ENCODE assay signal across 12 cellular contexts in genomic region chrX:80648023-80648422, GRCh38.
DNase-seq lines count a peak whose midpoint lies in the region; ATAC-seq and TF ChIP-seq lines count a peak whose summit lies in the region.
"Had no signal": no experiment of that assay in that cellular context is flagged by ENCODE, and none has a peak within 500 bp of the region (broad histone marks: within the 10 kb centered on the region; RNA-seq: fewer than 3 reads in every experiment).

No MANE protein-coding gene starts in this region.

- no peak for TF ChIP-seq POLR2A in spleen (IDR thresholded peaks at IDR 0.05)

- H3K4me1 ChIP-seq in cardiac muscle cell (ENCODE audit: low read depth) (peaks cover 6% of the 10 kb centered on the region), left ventricle myocardium inferior (no peaks in the 10 kb centered on the region), RWPE2 (ENCODE audit: insufficient read depth, poor library complexity, severe bottlenecking) (no peaks in the 10 kb centered on the region), spleen (no peaks in the 10 kb centered on the region)
- no peaks in the 10 kb centered on the region for H3K4me1 ChIP-seq in effector memory CD4-positive, alpha-beta T cell (ENCODE audit: control insufficient read depth, insufficient read depth, low read length, poor library complexity, severe bottlenecking)
- H3K4me1 ChIP-seq in CD8-positive, alpha-beta memory T cell (ENCODE audit: insufficient read depth, low read length): no peaks in the 10 kb centered on the region
- H3K4me1 ChIP-seq: parathyroid adenoma had no signal

- POLR2A ChIA-PET in CD8-positive, alpha-beta memory T cell (lab: Charles Lee): no interaction called here

- no peak overlapping the region for H3K4me3 Mint-ChIP-seq in CD8-positive, alpha-beta memory T cell
- H3K4me3 Mint-ChIP-seq: stimulated activated naive CD8-positive, alpha-beta T cell treated with anti-CD3 and anti-CD28 coated beads, Interleukin-15, Interleukin-2, amounts not matched to agents 100 ng/mL and 50 ng/mL, for 24 hours had no signal

- no peaks in the 10 kb centered on the region for H3K9me3 ChIP-seq in cardiac muscle cell (ENCODE audit: low read depth)
- peaks cover 3% of the 10 kb centered on the region for H3K9me3 ChIP-seq in left ventricle myocardium inferior (replicated peaks)
- no peaks in the 10 kb centered on the region for H3K9me3 ChIP-seq in RWPE2 (ENCODE audit: severe bottlenecking)
- H3K9me3 ChIP-seq in effector memory CD4-positive, alpha-beta T cell (ENCODE audit: control insufficient read depth, low read length): no peaks in the 10 kb centered on the region
- H3K9me3 ChIP-seq in spleen: peaks cover 0 to 9% (median 3%) of the 10 kb centered on the region in 8 donors
- no peaks in the 10 kb centered on the region for H3K9me3 ChIP-seq in CD8-positive, alpha-beta memory T cell (ENCODE audit: low read length)

- DNase-seq in cardiac muscle cell (ENCODE audit: low read depth in 1 of 2, low spot score in 1 of 2): peak; percentile 16 to 21
- DNase-seq in left ventricle myocardium inferior: no peak
- DNase-seq in RWPE2 (ENCODE audit: low spot score): no peak
- DNase-seq in fibroblast of villous mesenchyme (ENCODE audit: low read depth): peak; percentile 1
- DNase-seq in activated CD8-positive, alpha-beta memory T cell treated with anti-CD3 and anti-CD28 coated beads for 24 hours: no peak
- no peak for DNase-seq in effector memory CD4-positive, alpha-beta T cell
- DNase-seq in spleen: no peak
- no peak for DNase-seq in CD8-positive, alpha-beta memory T cell
- DNase-seq: NCI-H187 treated with DMSO at 0.1 percent for 48 hours had no signal

- H3K4me3 ChIP-seq in cardiac muscle cell (no peak overlapping the region), left ventricle myocardium inferior (no peak overlapping the region), RWPE2 (ENCODE audit: severe bottlenecking) (no peak overlapping the region), fibroblast of villous mesenchyme (ENCODE audit: low read depth, low read length) (no peak overlapping the region), spleen (no peak overlapping the region)
- H3K4me3 ChIP-seq in effector memory CD4-positive, alpha-beta T cell (ENCODE audit: insufficient read depth, low read depth, low read length, poor library complexity, severe bottlenecking): no peak overlapping the region
- H3K4me3 ChIP-seq in CD8-positive, alpha-beta memory T cell (ENCODE audit: low read length): no peak overlapping the region

- H3K36me3 Mint-ChIP-seq in CD8-positive, alpha-beta memory T cell: no peaks in the 10 kb centered on the region

- H3K27ac ChIP-seq in cardiac muscle cell (no peak overlapping the region), left ventricle myocardium inferior (replicated peaks) (no peak overlapping the region), RWPE2 (ENCODE audit: poor library complexity, severe bottlenecking) (no peak overlapping the region), spleen (no peak overlapping the region)
- no peak overlapping the region for H3K27ac ChIP-seq in effector memory CD4-positive, alpha-beta T cell (ENCODE audit: insufficient read depth, low read length, poor library complexity, severe bottlenecking)
- H3K27ac ChIP-seq in CD8-positive, alpha-beta memory T cell (ENCODE audit: low read depth, low read length): no peak overlapping the region
- H3K27ac ChIP-seq: epithelial cell of prostate, parathyroid adenoma had no signal

- H3K36me3 ChIP-seq in cardiac muscle cell (no peaks in the 10 kb centered on the region), left ventricle myocardium inferior (no peaks in the 10 kb centered on the region), RWPE2 (ENCODE audit: low read depth) (no peaks in the 10 kb centered on the region), spleen (no peaks in the 10 kb centered on the region)
- H3K36me3 ChIP-seq in effector memory CD4-positive, alpha-beta T cell (ENCODE audit: control insufficient read depth, insufficient read depth, low read length): no peaks in the 10 kb centered on the region
- no peaks in the 10 kb centered on the region for H3K36me3 ChIP-seq in CD8-positive, alpha-beta memory T cell (ENCODE audit: insufficient read depth, low read length)

- no peak overlapping the region for H3K27ac Mint-ChIP-seq in CD8-positive, alpha-beta memory T cell
- H3K27ac Mint-ChIP-seq: stimulated activated naive CD8-positive, alpha-beta T cell treated with anti-CD3 and anti-CD28 coated beads, Interleukin-15, Interleukin-2, amounts not matched to agents 100 ng/mL and 50 ng/mL, for 24 hours had no signal

- peak; percentile 44 for TF ChIP-seq CTCF in cardiac muscle cell (IDR thresholded peaks at IDR 0.05; ENCODE audit: low read depth, low read length)
- no peak for TF ChIP-seq CTCF in left ventricle myocardium inferior (IDR thresholded peaks at IDR 0.05; ENCODE audit: borderline replicate concordance)
- peak; percentile 43 for TF ChIP-seq CTCF in RWPE2 (IDR thresholded peaks at IDR 0.05; ENCODE audit: poor library complexity, severe bottlenecking)
- peak; percentile 13 for TF ChIP-seq CTCF in fibroblast of villous mesenchyme (IDR thresholded peaks at IDR 0.05; ENCODE audit: insufficient read depth, low read depth, low read length)
- no peak for TF ChIP-seq CTCF in spleen (IDR thresholded peaks at IDR 0.05 in 8 of 11, conservative IDR thresholded peaks at IDR 0.05 in 3 of 11)

- H3K27me3 Mint-ChIP-seq in CD8-positive, alpha-beta memory T cell: peaks cover under 1 to 12% of the 10 kb centered on the region in 2 donors

- CTCF ChIA-PET in CD8-positive, alpha-beta memory T cell (lab: Charles Lee): no interaction called here

- no peak for ATAC-seq in RWPE2 (ENCODE audit: low read depth)

- H3K9me3 Mint-ChIP-seq in CD8-positive, alpha-beta memory T cell: no peaks in the 10 kb centered on the region
- H3K9me3 Mint-ChIP-seq: stimulated activated naive CD8-positive, alpha-beta T cell treated with anti-CD3 and anti-CD28 coated beads, Interleukin-15, Interleukin-2, amounts not matched to agents 100 ng/mL and 50 ng/mL, for 24 hours had no signal

- WGBS in spleen, 5 donors: 9 to 43% (median 28%) methylated on average over 1 of the region's 1 CpG

- intact Hi-C loops in left ventricle myocardium inferior (cut with micrococcal nuclease): no loop called here
- intact Hi-C loops in spleen (cut with DNase I; ENCODE audit: low total_unique reads): no loop called here

- H3K27me3 ChIP-seq in cardiac muscle cell (no peaks in the 10 kb centered on the region), left ventricle myocardium inferior (ENCODE audit: low read depth) (no peaks in the 10 kb centered on the region), RWPE2 (ENCODE audit: insufficient read depth, poor library complexity, severe bottlenecking) (no peaks in the 10 kb centered on the region), spleen (replicated peaks in 1 of 7) (no peaks in the 10 kb centered on the region)
- no peaks in the 10 kb centered on the region for H3K27me3 ChIP-seq in effector memory CD4-positive, alpha-beta T cell (replicated peaks; ENCODE audit: control insufficient read depth, insufficient read depth, low read length, poor library complexity, severe bottlenecking)
- H3K27me3 ChIP-seq in CD8-positive, alpha-beta memory T cell (ENCODE audit: insufficient read depth, low read length, poor library complexity, severe bottlenecking): no peaks in the 10 kb centered on the region

- H3K4me1 Mint-ChIP-seq in CD8-positive, alpha-beta memory T cell: no peaks in the 10 kb centered on the region

Comparison
In these comparisons a context has a peak if more than half of its experiments do, and no peak if none do; other contexts are left out.
1. DNase-seq: peak in cardiac muscle cell (2 of 2) and fibroblast of villous mesenchyme (single experiment); none in left ventricle myocardium inferior (single experiment), RWPE2 (single experiment), activated CD8-positive, alpha-beta memory T cell treated with anti-CD3 and anti-CD28 coated beads for 24 hours (single experiment), effector memory CD4-positive, alpha-beta T cell (0 of 3), spleen (single experiment) and CD8-positive, alpha-beta memory T cell (0 of 5).
2. CTCF ChIP-seq: peak in cardiac muscle cell (single experiment), RWPE2 (single experiment) and fibroblast of villous mesenchyme (single experiment); none in left ventricle myocardium inferior (single experiment) and spleen (0 of 11).